ENCODE assay signal across 41 cellular contexts in the genomic region with DNA sequence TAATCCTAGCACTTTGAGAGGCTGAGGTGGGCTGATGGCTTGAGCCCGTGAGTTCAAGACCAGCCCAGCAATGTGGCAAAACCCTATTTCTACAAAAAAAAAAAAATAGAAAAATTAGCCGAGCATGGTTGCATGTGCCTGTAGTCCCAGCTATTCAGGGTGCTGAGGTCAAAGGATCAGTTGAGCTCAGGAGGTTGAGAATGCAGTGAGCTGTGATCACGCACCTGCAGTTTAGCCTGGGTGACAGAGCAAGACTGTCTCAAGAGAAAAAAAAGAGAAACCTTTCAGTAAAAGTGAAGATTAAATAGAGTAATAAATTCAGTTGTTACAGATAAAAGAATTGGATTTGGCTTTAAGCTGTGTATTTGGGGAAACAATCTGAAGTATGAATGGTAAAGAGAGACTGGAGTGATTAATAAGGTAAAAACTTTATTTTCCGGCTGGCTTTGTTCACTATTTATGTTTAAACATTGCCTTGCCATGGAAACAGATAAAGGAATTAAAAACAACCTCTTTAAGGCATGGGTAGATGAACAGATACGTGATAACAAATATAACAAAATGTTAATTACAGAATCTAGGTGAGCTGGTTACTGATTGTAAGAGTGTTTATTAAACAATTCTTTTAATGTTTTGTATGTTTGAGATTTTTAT. TPM values are rescaled to one million over a fixed set of nuclear protein-coding genes. Genes with fewer than 3 reads are reported as not detected.
"Had no signal": no experiment of that assay in that cellular context is flagged by ENCODE, and none has a peak within 500 bp of the region (broad histone marks: within the 10 kb centered on the region; RNA-seq: fewer than 3 reads in every experiment).

No MANE protein-coding gene starts in this region.

- H3K4me3 ChIP-seq: left lung, lung, mucosa of descending colon, prostate gland, skin epidermis, thyroid gland, upper lobe of left lung, vagina had no signal

- H3K4me1 Mint-ChIP-seq: activated naive CD4-positive, alpha-beta T cell treated with anti-CD3 and anti-CD28 coated beads, Interleukin-2, amount 50 U/mL, for 24 hours; activated naive CD8-positive, alpha-beta T cell treated with anti-CD3 and anti-CD28 coated beads, Interleukin-2, amount 50 U/mL, for 24 hours; central memory CD8-positive, alpha-beta T cell; nephron; stimulated activated memory B cell treated with anti-CD40 and anti-IgM and Interleukin-4, amounts not matched to agents 10 μg/mL and 1 μg/mL and 100 μg/mL, for 72 hours; stimulated activated naive CD8-positive, alpha-beta T cell treated with anti-CD3 and anti-CD28 coated beads, Interleukin-15, amount 100 ng/mL, for 72 hours had no signal

- H3K4me3 Mint-ChIP-seq: activated CD4-positive, alpha-beta memory T cell treated with anti-CD3 and anti-CD28 coated beads for 36 hours; activated naive CD4-positive, alpha-beta T cell treated with anti-CD3 and anti-CD28 coated beads, Interleukin-2, amount 50 U/mL, for 24 hours; activated naive CD8-positive, alpha-beta T cell treated with anti-CD3 and anti-CD28 coated beads, Interleukin-2, amount 50 U/mL, for 24 hours; central memory CD8-positive, alpha-beta T cell; nephron; stimulated activated memory B cell treated with anti-CD40 and anti-IgM and Interleukin-4, amounts not matched to agents 10 μg/mL and 1 μg/mL and 100 μg/mL, for 72 hours; stimulated activated naive CD8-positive, alpha-beta T cell treated with anti-CD3 and anti-CD28 coated beads, Interleukin-15, amount 100 ng/mL, for 72 hours; T-helper 1 cell treated with Interleukin-12 subunit alpha and Interleukin-12 subunit beta and Interleukin-4 antibody, amounts not matched to agents 30 μg/mL and 1 μg/mL, for 36 hours had no signal

- H3K36me3 ChIP-seq: left lung, prostate gland, thyroid gland, upper lobe of left lung, vagina had no signal

- H3K4me1 ChIP-seq: left lung, prostate gland, thyroid gland, upper lobe of left lung, vagina had no signal

- H3K9me3 Mint-ChIP-seq: activated CD4-positive, alpha-beta memory T cell treated with anti-CD3 and anti-CD28 coated beads for 36 hours; activated naive CD4-positive, alpha-beta T cell treated with anti-CD3 and anti-CD28 coated beads, Interleukin-2, amount 50 U/mL, for 24 hours; activated naive CD8-positive, alpha-beta T cell treated with anti-CD3 and anti-CD28 coated beads, Interleukin-2, amount 50 U/mL, for 24 hours; central memory CD8-positive, alpha-beta T cell; nephron; stimulated activated memory B cell treated with anti-CD40 and anti-IgM and Interleukin-4, amounts not matched to agents 10 μg/mL and 1 μg/mL and 100 μg/mL, for 72 hours; stimulated activated naive CD8-positive, alpha-beta T cell treated with anti-CD3 and anti-CD28 coated beads, Interleukin-15, amount 100 ng/mL, for 72 hours; T-helper 1 cell treated with Interleukin-12 subunit alpha and Interleukin-12 subunit beta and Interleukin-4 antibody, amounts not matched to agents 30 μg/mL and 1 μg/mL, for 36 hours had no signal

- H3K9me3 ChIP-seq: left lung, mucosa of descending colon, prostate gland, thyroid gland, upper lobe of left lung, vagina had no signal

- H3K36me3 Mint-ChIP-seq: activated CD4-positive, alpha-beta memory T cell treated with anti-CD3 and anti-CD28 coated beads for 36 hours; activated naive CD4-positive, alpha-beta T cell treated with anti-CD3 and anti-CD28 coated beads, Interleukin-2, amount 50 U/mL, for 24 hours; stimulated activated memory B cell treated with anti-CD40 and anti-IgM and Interleukin-4, amounts not matched to agents 10 μg/mL and 1 μg/mL and 100 μg/mL, for 72 hours had no signal

- H3K27ac ChIP-seq: left lung, prostate gland, skin epidermis, thyroid gland, upper lobe of left lung, vagina, VCaP had no signal

- ATAC-seq: activated CD4-positive, CD25-positive, alpha-beta regulatory T cell treated with anti-CD3 and anti-CD28 coated beads, Interleukin-2, amount 50 U/mL, for 24 hours; activated naive CD8-positive, alpha-beta T cell treated with anti-CD3 and anti-CD28 coated beads, Interleukin-2, amount 50 U/mL, for 24 hours; left lung; mucosa of descending colon; sciatic nerve; stimulated activated memory B cell treated with anti-CD40 and anti-IgM and Interleukin-4, amounts not matched to agents 10 μg/mL and 1 μg/mL and 100 μg/mL, for 72 hours; stimulated activated naive CD8-positive, alpha-beta T cell treated with anti-CD3 and anti-CD28 coated beads, Interleukin-15, amount 100 ng/mL, for 72 hours had no signal

- DNase-seq: activated CD4-positive, alpha-beta memory T cell treated with anti-CD3 and anti-CD28 coated beads for 36 hours; activated CD4-positive, alpha-beta T cell treated with anti-CD3 and anti-CD28 coated beads for 48 hours; activated CD8-positive, alpha-beta memory T cell treated with anti-CD3 and anti-CD28 coated beads, Interleukin-2, amount 50 U/mL, for 4 hours; activated gamma-delta T cell; activated naive CD8-positive, alpha-beta T cell treated with anti-CD3 and anti-CD28 coated beads, Interleukin-2, amount 50 U/mL, for 24 hours; activated T-cell treated with anti-CD3 and anti-CD28 coated beads, Interleukin-2, amount 50 U/mL, for 1 hour; amygdala; effector memory CD4-positive, alpha-beta T cell; foreskin fibroblast; head of caudate nucleus; hippocampal formation; kidney glomerular epithelial cell; left lung; mucosa of descending colon; retina; stimulated activated CD4-positive, alpha-beta T cell treated with anti-CD3 and anti-CD28 coated beads, Interleukin-1b, Interleukin-23, amount 100 ng/mL, for 48 hours; stimulated activated CD4-positive, alpha-beta T cell treated with anti-CD3 and anti-CD28 coated beads, Interleukin-4, amount 100 ng/mL, for 4 hours; stimulated activated CD8-positive, alpha-beta memory T cell treated with anti-CD3 and anti-CD28 coated beads, Interleukin-4, amount 100 ng/mL, for 48 hours; stimulated activated naive CD8-positive, alpha-beta T cell treated with anti-CD3 and anti-CD28 coated beads, Interleukin-15, amount 100 ng/mL, for 72 hours; substantia nigra; T-helper 9 cell; thyroid gland; upper lobe of left lung had no signal

- H3K27me3 ChIP-seq: thyroid gland, upper lobe of left lung, vagina had no signal

- H3K27ac Mint-ChIP-seq: activated CD4-positive, alpha-beta memory T cell treated with anti-CD3 and anti-CD28 coated beads for 36 hours; activated naive CD4-positive, alpha-beta T cell treated with anti-CD3 and anti-CD28 coated beads, Interleukin-2, amount 50 U/mL, for 24 hours; activated naive CD8-positive, alpha-beta T cell treated with anti-CD3 and anti-CD28 coated beads, Interleukin-2, amount 50 U/mL, for 24 hours; stimulated activated memory B cell treated with anti-CD40 and anti-IgM and Interleukin-4, amounts not matched to agents 10 μg/mL and 1 μg/mL and 100 μg/mL, for 72 hours; stimulated activated naive CD8-positive, alpha-beta T cell treated with anti-CD3 and anti-CD28 coated beads, Interleukin-15, amount 100 ng/mL, for 72 hours; T-helper 1 cell treated with Interleukin-12 subunit alpha and Interleukin-12 subunit beta and Interleukin-4 antibody, amounts not matched to agents 30 μg/mL and 1 μg/mL, for 36 hours had no signal

RNA-seq across cellular contexts. Expression of a gene that starts 56.0 kb away (rescaled TPM):
- total RNA-seq: activated CD4-positive, alpha-beta memory T cell treated with anti-CD3 and anti-CD28 coated beads for 36 hours; activated CD8-positive, alpha-beta memory T cell treated with anti-CD3 and anti-CD28 coated beads for 36 hours; bronchial epithelial cell; dermis microvascular lymphatic vessel endothelial cell; endothelial cell of umbilical vein; mesenteric fat pad; myocyte; thyroid gland; vagina had no signal
